Comparison of ENCODE assay signal across 14 cellular contexts in genomic region chr1:4087530-4088420, GRCh38.
A peak's percentile ranks its signal among the peaks of the same experiment; 100 is the strongest.
DNase-seq lines count a peak whose midpoint lies in the region; ATAC-seq and TF ChIP-seq lines count a peak whose summit lies in the region.
"Had no signal": no experiment of that assay in that cellular context is flagged by ENCODE, and none has a peak within 500 bp of the region (broad histone marks: within the 10 kb centered on the region; RNA-seq: fewer than 3 reads in every experiment).

No MANE protein-coding gene starts in this region.

- H3K9me3 Mint-ChIP-seq in activated CD4-positive, alpha-beta memory T cell treated with anti-CD3 and anti-CD28 coated beads for 36 hours = peaks cover 9% of the 10 kb centered on the region
- peaks cover 4% of the 10 kb centered on the region for H3K9me3 Mint-ChIP-seq in activated CD4-positive, alpha-beta memory T cell treated with anti-CD3 and anti-CD28 coated beads, Interleukin-2, amount 10 ng/mL, durations not matched to agents 7 days and 5 days

- POLR2A ChIA-PET in activated CD4-positive, alpha-beta memory T cell treated with anti-CD3 and anti-CD28 coated beads for 36 hours (lab: Charles Lee) = no interaction called here
- POLR2A ChIA-PET in activated CD4-positive, alpha-beta memory T cell treated with anti-CD3 and anti-CD28 coated beads, Interleukin-2, amount 10 ng/mL, durations not matched to agents 7 days and 5 days (lab: Charles Lee) = no interaction called here

- no peak overlapping the region for H3K27ac Mint-ChIP-seq in activated CD4-positive, alpha-beta memory T cell treated with anti-CD3 and anti-CD28 coated beads for 36 hours
- no peak overlapping the region for H3K27ac Mint-ChIP-seq in activated CD4-positive, alpha-beta memory T cell treated with anti-CD3 and anti-CD28 coated beads, Interleukin-2, amount 10 ng/mL, durations not matched to agents 7 days and 5 days

- peaks cover 7% of the 10 kb centered on the region for H3K27me3 Mint-ChIP-seq in activated CD4-positive, alpha-beta memory T cell treated with anti-CD3 and anti-CD28 coated beads for 36 hours
- no peaks in the 10 kb centered on the region for H3K27me3 Mint-ChIP-seq in activated CD4-positive, alpha-beta memory T cell treated with anti-CD3 and anti-CD28 coated beads, Interleukin-2, amount 10 ng/mL, durations not matched to agents 7 days and 5 days

- no peaks in the 10 kb centered on the region for H3K36me3 Mint-ChIP-seq in activated CD4-positive, alpha-beta memory T cell treated with anti-CD3 and anti-CD28 coated beads for 36 hours
- H3K36me3 Mint-ChIP-seq in activated CD4-positive, alpha-beta memory T cell treated with anti-CD3 and anti-CD28 coated beads, Interleukin-2, amount 10 ng/mL, durations not matched to agents 7 days and 5 days (ENCODE audit: low read depth) = no peaks in the 10 kb centered on the region

- no peak for TF ChIP-seq CTCF in omental fat pad (IDR thresholded peaks at IDR 0.05)

- no peak overlapping the region for H3K4me3 Mint-ChIP-seq in activated CD4-positive, alpha-beta memory T cell treated with anti-CD3 and anti-CD28 coated beads for 36 hours
- H3K4me3 Mint-ChIP-seq in activated CD4-positive, alpha-beta memory T cell treated with anti-CD3 and anti-CD28 coated beads, Interleukin-2, amount 10 ng/mL, durations not matched to agents 7 days and 5 days = no peak overlapping the region

- no peaks in the 10 kb centered on the region for H3K4me1 Mint-ChIP-seq in activated CD4-positive, alpha-beta memory T cell treated with anti-CD3 and anti-CD28 coated beads for 36 hours (ENCODE audit: low read depth)
- H3K4me1 Mint-ChIP-seq in activated CD4-positive, alpha-beta memory T cell treated with anti-CD3 and anti-CD28 coated beads, Interleukin-2, amount 10 ng/mL, durations not matched to agents 7 days and 5 days = no peaks in the 10 kb centered on the region

- intact Hi-C loops in activated CD4-positive, alpha-beta memory T cell treated with anti-CD3 and anti-CD28 coated beads for 36 hours (cut with micrococcal nuclease) = no loop called here

- CTCF ChIA-PET in activated CD4-positive, alpha-beta memory T cell treated with anti-CD3 and anti-CD28 coated beads for 36 hours (lab: Charles Lee) = no interaction called here
- CTCF ChIA-PET in activated CD4-positive, alpha-beta memory T cell treated with anti-CD3 and anti-CD28 coated beads, Interleukin-2, amount 10 ng/mL, durations not matched to agents 7 days and 5 days (lab: Charles Lee) = no interaction called here

- ATAC-seq in omental fat pad (ENCODE audit: low FRiP score) = peak; percentile 17
- no peak for ATAC-seq in GM18498 (IDR thresholded peaks at IDR 0.05; ENCODE audit: unreplicated experiment)
- ATAC-seq: Panc1 had no signal

- peak; percentile 23 for DNase-seq in activated CD4-positive, alpha-beta memory T cell treated with anti-CD3 and anti-CD28 coated beads for 36 hours
- DNase-seq in activated CD4-positive, alpha-beta memory T cell treated with anti-CD3 and anti-CD28 coated beads, Interleukin-2, amount 10 ng/mL, durations not matched to agents 7 days and 5 days = no peak
- peak; percentile 38 for DNase-seq in stimulated activated CD4-positive, alpha-beta T cell treated with anti-CD3 and anti-CD28 coated beads, Interleukin-1b, Interleukin-23, amount 100 ng/mL, for 48 hours
- no peak for DNase-seq in stimulated activated CD4-positive, alpha-beta T cell treated with anti-CD3 and anti-CD28 coated beads, Interleukin-4, amount 100 ng/mL, for 4 hours
- DNase-seq in omental fat pad (ENCODE audit: low spot score) = no peak
- no peak for DNase-seq in NCI-H69 (lab: John Stamatoyannopoulos, UW)
- DNase-seq in NCI-H2107 treated with DMSO at 0.1 percent for 48 hours (lab: John Stamatoyannopoulos, UW; ENCODE audit: unreplicated experiment) = no peak
- DNase-seq: DMS153, Kasumi-1, NCI-H1930, NCI-H2171 treated with DMSO at 0.1 percent for 48 hours, NCI-H82 had no signal

Comparison
In these comparisons a context has a peak if more than half of its experiments do, and no peak if none do; other contexts are left out.
1. DNase-seq: peak in activated CD4-positive, alpha-beta memory T cell treated with anti-CD3 and anti-CD28 coated beads for 36 hours (single experiment) and stimulated activated CD4-positive, alpha-beta T cell treated with anti-CD3 and anti-CD28 coated beads, Interleukin-1b, Interleukin-23, amount 100 ng/mL, for 48 hours (single experiment); none in activated CD4-positive, alpha-beta memory T cell treated with anti-CD3 and anti-CD28 coated beads, Interleukin-2, amount 10 ng/mL, durations not matched to agents 7 days and 5 days (single experiment), stimulated activated CD4-positive, alpha-beta T cell treated with anti-CD3 and anti-CD28 coated beads, Interleukin-4, amount 100 ng/mL, for 4 hours (0 of 2), omental fat pad (single experiment), NCI-H69 (single experiment) and NCI-H2107 treated with DMSO at 0.1 percent for 48 hours (single experiment).